In genomic region chr11:19071255-19071654, GRCh38 we compare ENCODE assay signal across 8 cellular contexts. TPM values are rescaled to one million over a fixed set of nuclear protein-coding genes. Genes with fewer than 3 reads are reported as not detected.
DNase-seq lines count a peak whose midpoint lies in the region; ATAC-seq and TF ChIP-seq lines count a peak whose summit lies in the region.

No MANE protein-coding gene starts in this region.

- H2AFZ ChIP-seq in HCT116 (ENCODE audit: low read depth, low read length, poor library complexity, severe bottlenecking) (peak overlapping the region; percentile 30), MM.1S (ENCODE audit: low read length) (peak overlapping the region; percentile 59)

- CTCF ChIA-PET in HCT116 (lab: Charles Lee), result interaction anchor here (0.7 to 4.5 kb wide), 22 partner anchors 9 to 1041 kb away, joined by 3 to 97 read pairs (median 3); partner anchors contain the start of genes E2F8 and MRGPRX2

- no peak overlapping the region for H3K9ac ChIP-seq in HCT116 (ENCODE audit: low read length)
- peak overlapping the region; percentile 19; the same call in 1 of the 2 replicates for H3K9ac ChIP-seq in MM.1S (ENCODE audit: low read length)

- H3K27ac ChIP-seq in HCT116 (ENCODE audit: low read depth, low read length), result no peak overlapping the region
- no peak overlapping the region for H3K27ac ChIP-seq in MM.1S (ENCODE audit: low read length)
- no peak overlapping the region for H3K27ac ChIP-seq in cardiac muscle cell
- no peak overlapping the region for H3K27ac ChIP-seq in psoas muscle

- POLR2A ChIA-PET in HCT116 (lab: Charles Lee), result no interaction called here

- WGBS in psoas muscle, 3 donors, result 1 to 4% (median 3%) methylated on average over 11 of the region's 11 CpGs

- intact Hi-C loops in HCT116 (cut with micrococcal nuclease), result loop anchor here (1.0 to 10.0 kb wide), 7 partner anchors 186 to 1264 kb away; no protein-coding TSS in a partner anchor
- intact Hi-C loops in psoas muscle (cut with DNase I), result loop anchor here (1.0 to 10.0 kb wide), 4 partner anchors 181 to 674 kb away; no protein-coding TSS in a partner anchor

- DNase-seq in GM06990 (ENCODE audit: extremely low read depth, insufficient read length) (peak; percentile 23), HCT116 (ENCODE audit: low read depth, low spot score) (peak; percentile 77), MM.1S (peak; percentile 80), SIG-M5 treated with dmso at 0.1 percent for 504 hours (lab: John Stamatoyannopoulos, UW; ENCODE audit: unreplicated experiment) (peak; percentile 82), cardiac muscle cell (ENCODE audit: low read depth in 1 of 2, low spot score in 1 of 2) (peak; percentile 87 to 94), psoas muscle (peak; percentile 65 to 77), GOT3 (lab: John Stamatoyannopoulos, UW) (no peak)
- DNase-seq in activated naive CD4-positive, alpha-beta T cell treated with anti-CD3 and anti-CD28 coated beads, Interleukin-2, amount 50 U/mL, for 16 hours, result peak; percentile 53

- no peak for TF ChIP-seq POLR2A in HCT116 (IDR thresholded peaks at IDR 0.05; ENCODE audit: borderline replicate concordance, extremely low read depth, insufficient read depth, insufficient read length)

- peak; percentile 99 for TF ChIP-seq RAD21 in HCT116 (IDR thresholded peaks at IDR 0.05; ENCODE audit: low read depth)

- H3K4me3 ChIP-seq in GM06990 (replicated peaks; ENCODE audit: low read depth, low read length) (peak overlapping the region; percentile 10; the same call in 1 of the 2 replicates), HCT116 (replicated peaks in 1 of 2; ENCODE audit: low read depth in 1 of 2, low read length in 2 of 2) (0 out of 4 replicates have a peak overlapping the region, but pooled peaks of 1 of the 2 experiments have one; percentile 15), MM.1S (ENCODE audit: low read length) (peak overlapping the region; percentile 38; the same call in 1 of the 2 replicates), cardiac muscle cell (no peak overlapping the region), psoas muscle (no peak overlapping the region)

- RAD21 ChIA-PET in HCT116 (lab: Charles Lee; ENCODE audit: low non-redundant PET in 1 of 2, low total read pairs in 2 of 2, uncharacterized antibody in 2 of 2, unreplicated experiment in 2 of 2), result interaction anchor here in 1 of 2 experiments (0.6 to 0.8 kb wide), 2 partner anchors 486 to 583 kb away, joined by 3 read pairs; no protein-coding TSS in a partner anchor

- H3K9me2 ChIP-seq in HCT116 (ENCODE audit: insufficient read depth), result no peaks in the 10 kb centered on the region
- H3K9me2 ChIP-seq in MM.1S (replicated peaks; ENCODE audit: insufficient read depth, low read length), result no peaks in the 10 kb centered on the region

- TF ChIP-seq CTCF in GM06990 (IDR thresholded peaks at IDR 0.05; ENCODE audit: insufficient read depth, low read length, poor library complexity, severe bottlenecking) (peak; percentile 98), HCT116 (IDR thresholded peaks at IDR 0.05 in 2 of 3, conservative IDR thresholded peaks at IDR 0.05 in 1 of 3; ENCODE audit: borderline replicate concordance in 1 of 3, insufficient read depth in 1 of 3, low read depth in 2 of 3, low read length in 2 of 3) (peak; percentile 92 to 100 (median 99)), MM.1S (IDR thresholded peaks at IDR 0.05; ENCODE audit: low read length) (peak; percentile 99), cardiac muscle cell (IDR thresholded peaks at IDR 0.05; ENCODE audit: low read depth, low read length) (peak; percentile 95), psoas muscle (IDR thresholded peaks at IDR 0.05) (peak; percentile 90)

- BruUV-seq in HCT116 (replicated peaks; lab: Mats Ljungman, UMichigan), result no TSS peak

- H3K79me2 ChIP-seq in HCT116 (ENCODE audit: insufficient read depth, low read length) (no peaks in the 10 kb centered on the region), MM.1S (ENCODE audit: low read length) (no peaks in the 10 kb centered on the region)

- H3K4me1 ChIP-seq in HCT116 (ENCODE audit: control insufficient read depth in 1 of 2, insufficient read depth in 2 of 2, low read length in 2 of 2), result peaks cover 0 to 5% of the 10 kb centered on the region in 2 experiments; a peak in 2 of 4 replicates
- H3K4me1 ChIP-seq in MM.1S (ENCODE audit: low read length), result no peaks in the 10 kb centered on the region
- no peaks in the 10 kb centered on the region for H3K4me1 ChIP-seq in cardiac muscle cell (ENCODE audit: low read depth)
- no peaks in the 10 kb centered on the region for H3K4me1 ChIP-seq in psoas muscle

- no peaks in the 10 kb centered on the region for H3K9me3 ChIP-seq in HCT116 (ENCODE audit: control insufficient read depth in 1 of 2, insufficient read depth in 1 of 2, low read depth in 1 of 2, low read length in 2 of 2)
- H3K9me3 ChIP-seq in MM.1S (replicated peaks; ENCODE audit: insufficient read depth, low read length), result no peaks in the 10 kb centered on the region
- H3K9me3 ChIP-seq in cardiac muscle cell (ENCODE audit: low read depth), result no peaks in the 10 kb centered on the region
- peaks cover 3% of the 10 kb centered on the region for H3K9me3 ChIP-seq in psoas muscle

- H4K20me1 ChIP-seq in HCT116 (ENCODE audit: insufficient read depth) (no peaks in the 10 kb centered on the region), MM.1S (ENCODE audit: insufficient read depth, low read length) (no peaks in the 10 kb centered on the region)

- H3K36me3 ChIP-seq in GM06990 (ENCODE audit: control insufficient read depth, insufficient read depth, low read length) (no peaks in the 10 kb centered on the region), HCT116 (ENCODE audit: control insufficient read depth in 1 of 2, insufficient read depth in 2 of 2, low read length in 2 of 2) (no peaks in the 10 kb centered on the region), MM.1S (replicated peaks; ENCODE audit: insufficient read depth, low read length) (no peaks in the 10 kb centered on the region), cardiac muscle cell (no peaks in the 10 kb centered on the region), psoas muscle (ENCODE audit: insufficient read depth in 1 of 2, low read depth in 1 of 2) (no peaks in the 10 kb centered on the region)

- peak; percentile 98 for ATAC-seq in HCT116
- ATAC-seq in psoas muscle, result peak; percentile 88 to 97 (median 94)

- H3K4me2 ChIP-seq in HCT116 (ENCODE audit: low read length) (peak overlapping the region; percentile 43), MM.1S (ENCODE audit: low read depth, low read length) (peak overlapping the region; percentile 59; the same call in 1 of the 2 replicates)

- H3K27me3 ChIP-seq in GM06990 (replicated peaks; ENCODE audit: control insufficient read depth, insufficient read depth, low read length), result no peaks in the 10 kb centered on the region
- no peaks in the 10 kb centered on the region for H3K27me3 ChIP-seq in HCT116 (ENCODE audit: insufficient read depth, low read length)
- H3K27me3 ChIP-seq in MM.1S (replicated peaks; ENCODE audit: insufficient read depth, low read length), result no peaks in the 10 kb centered on the region
- peaks cover 4% of the 10 kb centered on the region for H3K27me3 ChIP-seq in cardiac muscle cell
- no peaks in the 10 kb centered on the region for H3K27me3 ChIP-seq in psoas muscle (ENCODE audit: insufficient read depth in 3 of 3, low read length in 2 of 3)

- H3F3A ChIP-seq in MM.1S (ENCODE audit: insufficient read depth, low read length), result no peaks in the 10 kb centered on the region

TF ChIP-seq in HCT116, 20 proteins besides CTCF, POLR2A, EP300 and RAD21 (continues in another document):
- TF ChIP-seq, protein P1, sequence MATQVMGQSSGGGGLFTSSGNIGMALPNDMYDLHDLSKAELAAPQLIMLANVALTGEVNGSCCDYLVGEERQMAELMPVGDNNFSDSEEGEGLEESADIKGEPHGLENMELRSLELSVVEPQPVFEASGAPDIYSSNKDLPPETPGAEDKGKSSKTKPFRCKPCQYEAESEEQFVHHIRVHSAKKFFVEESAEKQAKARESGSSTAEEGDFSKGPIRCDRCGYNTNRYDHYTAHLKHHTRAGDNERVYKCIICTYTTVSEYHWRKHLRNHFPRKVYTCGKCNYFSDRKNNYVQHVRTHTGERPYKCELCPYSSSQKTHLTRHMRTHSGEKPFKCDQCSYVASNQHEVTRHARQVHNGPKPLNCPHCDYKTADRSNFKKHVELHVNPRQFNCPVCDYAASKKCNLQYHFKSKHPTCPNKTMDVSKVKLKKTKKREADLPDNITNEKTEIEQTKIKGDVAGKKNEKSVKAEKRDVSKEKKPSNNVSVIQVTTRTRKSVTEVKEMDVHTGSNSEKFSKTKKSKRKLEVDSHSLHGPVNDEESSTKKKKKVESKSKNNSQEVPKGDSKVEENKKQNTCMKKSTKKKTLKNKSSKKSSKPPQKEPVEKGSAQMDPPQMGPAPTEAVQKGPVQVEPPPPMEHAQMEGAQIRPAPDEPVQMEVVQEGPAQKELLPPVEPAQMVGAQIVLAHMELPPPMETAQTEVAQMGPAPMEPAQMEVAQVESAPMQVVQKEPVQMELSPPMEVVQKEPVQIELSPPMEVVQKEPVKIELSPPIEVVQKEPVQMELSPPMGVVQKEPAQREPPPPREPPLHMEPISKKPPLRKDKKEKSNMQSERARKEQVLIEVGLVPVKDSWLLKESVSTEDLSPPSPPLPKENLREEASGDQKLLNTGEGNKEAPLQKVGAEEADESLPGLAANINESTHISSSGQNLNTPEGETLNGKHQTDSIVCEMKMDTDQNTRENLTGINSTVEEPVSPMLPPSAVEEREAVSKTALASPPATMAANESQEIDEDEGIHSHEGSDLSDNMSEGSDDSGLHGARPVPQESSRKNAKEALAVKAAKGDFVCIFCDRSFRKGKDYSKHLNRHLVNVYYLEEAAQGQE (IDR thresholded peaks at IDR 0.05; ENCODE audit: low read depth), result no peak
- peak; percentile 70; the same call in 1 of the 2 replicates for TF ChIP-seq CBX3 (IDR thresholded peaks at IDR 0.05; ENCODE audit: low read depth)
- no peak for TF ChIP-seq TCF7L2 (IDR thresholded peaks at IDR 0.05; ENCODE audit: borderline replicate concordance, extremely low read depth, insufficient read depth, insufficient read length)
- no peak for TF ChIP-seq SRF (IDR thresholded peaks at IDR 0.05; ENCODE audit: low read depth)
- no peak for TF ChIP-seq JUND (IDR thresholded peaks at IDR 0.05)
- TF ChIP-seq ZFX (IDR thresholded peaks at IDR 0.05), result no peak
- TF ChIP-seq EGR1 (IDR thresholded peaks at IDR 0.05; ENCODE audit: low read depth), result no peak
- TF ChIP-seq POLR2AphosphoS5 (IDR thresholded peaks at IDR 0.05; ENCODE audit: low read depth, low read length), result no peak
- TF ChIP-seq SP1 (IDR thresholded peaks at IDR 0.05; ENCODE audit: low read depth), result no peak
- TF ChIP-seq SIN3A (IDR thresholded peaks at IDR 0.05; ENCODE audit: low read depth), result no peak

RNA-seq across cellular contexts. Expression of gene MRGPRX2, which starts 10.7 kb away (rescaled TPM):
- total RNA-seq in HCT116 (2021; ENCODE audit: unreplicated experiment) (not detected), cardiac muscle cell (not detected in 2 replicates), psoas muscle (not detected)
- polyA plus RNA-seq in HCT116 (2012), result not detected in 2 replicates
- polyA plus RNA-seq in cardiac muscle cell (not detected in 2 replicates), psoas muscle (under 1 TPM in 1 of 3 donors, not detected in 2; 0.01 TPM)

RNA-seq across cellular contexts. Expression of gene ZDHHC13, which starts 45.7 kb away (rescaled TPM):
- total RNA-seq in HCT116 (2021; ENCODE audit: unreplicated experiment) (21.8 TPM), cardiac muscle cell (8.2 and 10.4 TPM in 2 replicates), psoas muscle (1 to 10 TPM in 3 of 4 donors, under 1 TPM in 1; 0.99 to 2.1 (median 1.4) TPM)
- polyA plus RNA-seq in HCT116 (2012), result 8.0 and 12.8 TPM in 2 replicates
- polyA plus RNA-seq in cardiac muscle cell (19.2 and 25.7 TPM in 2 replicates), psoas muscle (1 to 10 TPM in 1 of 3 donors, under 1 TPM in 2; 0.70 to 2.6 (median 0.98) TPM)

Comparison
In these comparisons a context has a peak if more than half of its experiments do, and no peak if none do; other contexts are left out.
1. H3K4me3 ChIP-seq: peak in GM06990 (single experiment) and MM.1S (single experiment); none in cardiac muscle cell (single experiment) and psoas muscle (single experiment).
2. Peak in every context shown above with its lines, with median percentiles within 50 percentile points of each other: CTCF ChIP-seq.